Comparison of ENCODE assay signal across 1 cellular context in genomic region chr9:22067196-22067595, GRCh38.
TF ChIP-seq lines count a peak whose summit lies in the region.

No MANE protein-coding gene starts in this region.

TF ChIP-seq in IMR-90, 13 proteins besides CTCF, POLR2A, EP300 and RAD21 (continued from another document):
- TF ChIP-seq BHLHE40 (IDR thresholded peaks at IDR 0.05; ENCODE audit: low read depth, low read length), result no peak
